23 cellular contexts compared by ENCODE assay signal in the genomic region with DNA sequence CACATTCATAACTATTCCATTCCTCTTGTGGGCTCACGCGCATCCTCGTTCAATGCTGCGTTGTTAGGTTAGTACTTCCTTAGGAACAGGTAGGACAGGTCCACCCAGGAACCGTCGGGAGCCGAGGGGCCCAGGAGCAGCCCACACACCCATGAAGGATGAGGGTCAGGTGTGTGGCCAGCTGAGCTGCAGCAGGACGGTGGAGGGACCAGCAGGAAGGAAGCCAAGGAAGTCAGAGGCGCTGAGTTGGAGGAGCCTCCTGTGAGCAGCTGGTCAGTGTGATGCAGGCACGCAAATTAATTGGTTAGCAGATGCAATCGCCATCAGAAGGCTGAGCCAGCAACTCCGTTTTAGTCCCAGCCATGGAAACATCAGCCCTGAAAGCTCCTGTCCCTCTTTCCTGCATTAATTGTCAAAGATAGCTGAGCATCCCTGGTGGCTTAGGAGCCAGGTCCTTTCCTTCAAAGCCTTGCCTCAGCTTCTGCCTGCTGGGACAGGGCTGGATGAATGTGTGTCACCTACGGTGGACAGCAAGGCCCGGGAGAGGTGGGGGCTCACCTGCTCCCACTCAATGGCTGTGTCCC.
"Had no signal": no experiment of that assay in that cellular context is flagged by ENCODE, and none has a peak within 500 bp of the region (broad histone marks: within the 10 kb centered on the region; RNA-seq: fewer than 3 reads in every experiment).

No MANE protein-coding gene starts in this region.

- H3K27ac Mint-ChIP-seq: activated B cell treated with CpG ODN at 0.5 μM for 24 hours; activated CD4-positive, alpha-beta T cell treated with anti-CD3 and anti-CD28 coated beads for 36 hours; activated naive CD4-positive, alpha-beta T cell treated with anti-CD3 and anti-CD28 coated beads, Interleukin-2, amount 50 U/mL, for 72 hours; brain; naive B cell; T-helper 1 cell treated with Interleukin-12 subunit alpha and Interleukin-12 subunit beta and Interleukin-4 antibody, amounts not matched to agents 30 μg/mL and 1 μg/mL, for 36 hours had no signal

- DNase-seq: activated B cell treated with CpG ODN at 0.5 μM for 24 hours; activated CD4-positive, alpha-beta T cell treated with anti-CD3 and anti-CD28 coated beads for 36 hours; activated CD4-positive, alpha-beta T cell treated with anti-CD3 and anti-CD28 coated beads, Interleukin-2, amount 50 U/mL, for 4 hours; activated T-cell treated with anti-CD3 and anti-CD28 coated beads for 4 hours; aorta; central memory CD4-positive, alpha-beta T cell; esophagus squamous epithelium; heart right ventricle; left colon; lower lobe of right lung; mesendoderm; naive B cell; occipital lobe; stimulated activated CD4-positive, alpha-beta T cell treated with anti-CD3 and anti-CD28 coated beads, Interleukin-4, amount 100 ng/mL, for 24 hours; stimulated activated naive CD8-positive, alpha-beta T cell treated with anti-CD3 and anti-CD28 coated beads, Interleukin-15, Interleukin-2, amounts not matched to agents 100 U/mL and 50 U/mL, for 24 hours; substantia nigra; T1000; thyroid gland had no signal

- H3K4me3 ChIP-seq: esophagus squamous epithelium, gastroesophageal sphincter, heart right ventricle, lower lobe of right lung, thyroid gland had no signal

- H3K9me3 ChIP-seq: lower lobe of right lung, thyroid gland had no signal

- H3K27ac ChIP-seq: esophagus squamous epithelium, gastroesophageal sphincter, heart right ventricle, lower lobe of right lung, thyroid gland had no signal

- ATAC-seq: activated CD4-positive, alpha-beta T cell treated with anti-CD3 and anti-CD28 coated beads for 36 hours; activated naive CD4-positive, alpha-beta T cell treated with anti-CD3 and anti-CD28 coated beads, Interleukin-2, amount 50 U/mL, for 72 hours; gastroesophageal sphincter; heart right ventricle; left colon; lower lobe of right lung; stimulated activated naive CD8-positive, alpha-beta T cell treated with anti-CD3 and anti-CD28 coated beads, Interleukin-15, Interleukin-2, amounts not matched to agents 100 U/mL and 50 U/mL, for 24 hours had no signal

- H3K36me3 ChIP-seq: esophagus squamous epithelium, gastroesophageal sphincter, heart right ventricle, lower lobe of right lung, thyroid gland had no signal

- H3K36me3 Mint-ChIP-seq: activated naive CD4-positive, alpha-beta T cell treated with anti-CD3 and anti-CD28 coated beads, Interleukin-2, amount 50 U/mL, for 72 hours; naive B cell had no signal

- H3K4me3 Mint-ChIP-seq: activated B cell treated with CpG ODN at 0.5 μM for 24 hours; activated CD4-positive, alpha-beta T cell treated with anti-CD3 and anti-CD28 coated beads for 36 hours; brain; naive B cell; neural crest cell; T-helper 1 cell treated with Interleukin-12 subunit alpha and Interleukin-12 subunit beta and Interleukin-4 antibody, amounts not matched to agents 30 μg/mL and 1 μg/mL, for 36 hours had no signal

- H3K4me1 Mint-ChIP-seq: activated B cell treated with CpG ODN at 0.5 μM for 24 hours; activated CD4-positive, alpha-beta T cell treated with anti-CD3 and anti-CD28 coated beads for 36 hours; naive B cell had no signal

- H3K4me1 ChIP-seq: esophagus squamous epithelium, gastroesophageal sphincter, heart right ventricle, lower lobe of right lung, thyroid gland had no signal

- H3K27me3 Mint-ChIP-seq: activated B cell treated with CpG ODN at 0.5 μM for 24 hours, naive B cell had no signal

- H3K27me3 ChIP-seq: thyroid gland had no signal
